Comparison of ENCODE assay signal across 1 cellular context in genomic region chr5:79430196-79430595, GRCh38.
TF ChIP-seq lines count a peak whose summit lies in the region.

No MANE protein-coding gene starts in this region.

TF ChIP-seq in K562, 482 proteins besides CTCF, POLR2A, EP300 and RAD21 (continued from another document):
- no peak for TF ChIP-seq FOXP1 (CRISPR knock-in tag; IDR thresholded peaks at IDR 0.05)
- TF ChIP-seq GTF2F1 (IDR thresholded peaks at IDR 0.05; ENCODE audit: low read depth, low read length) = no peak
- no peak for TF ChIP-seq FOXK1 (CRISPR knock-in tag; IDR thresholded peaks at IDR 0.05; ENCODE audit: borderline replicate concordance)
- TF ChIP-seq MIER1 (IDR thresholded peaks at IDR 0.05; ENCODE audit: low read depth) = no peak
- no peak for TF ChIP-seq ZBTB1 (CRISPR knock-in tag; IDR thresholded peaks at IDR 0.05; ENCODE audit: borderline replicate concordance, low read depth)
- no peak for TF ChIP-seq DMBX1 (CRISPR knock-in tag; IDR thresholded peaks at IDR 0.05; ENCODE audit: borderline replicate concordance)
- no peak for TF ChIP-seq ZNF311 (CRISPR knock-in tag; IDR thresholded peaks at IDR 0.05)
- TF ChIP-seq, protein P1, sequence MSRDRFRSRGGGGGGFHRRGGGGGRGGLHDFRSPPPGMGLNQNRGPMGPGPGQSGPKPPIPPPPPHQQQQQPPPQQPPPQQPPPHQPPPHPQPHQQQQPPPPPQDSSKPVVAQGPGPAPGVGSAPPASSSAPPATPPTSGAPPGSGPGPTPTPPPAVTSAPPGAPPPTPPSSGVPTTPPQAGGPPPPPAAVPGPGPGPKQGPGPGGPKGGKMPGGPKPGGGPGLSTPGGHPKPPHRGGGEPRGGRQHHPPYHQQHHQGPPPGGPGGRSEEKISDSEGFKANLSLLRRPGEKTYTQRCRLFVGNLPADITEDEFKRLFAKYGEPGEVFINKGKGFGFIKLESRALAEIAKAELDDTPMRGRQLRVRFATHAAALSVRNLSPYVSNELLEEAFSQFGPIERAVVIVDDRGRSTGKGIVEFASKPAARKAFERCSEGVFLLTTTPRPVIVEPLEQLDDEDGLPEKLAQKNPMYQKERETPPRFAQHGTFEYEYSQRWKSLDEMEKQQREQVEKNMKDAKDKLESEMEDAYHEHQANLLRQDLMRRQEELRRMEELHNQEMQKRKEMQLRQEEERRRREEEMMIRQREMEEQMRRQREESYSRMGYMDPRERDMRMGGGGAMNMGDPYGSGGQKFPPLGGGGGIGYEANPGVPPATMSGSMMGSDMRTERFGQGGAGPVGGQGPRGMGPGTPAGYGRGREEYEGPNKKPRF (IDR thresholded peaks at IDR 0.05; ENCODE audit: low read depth, low read length) = no peak
- TF ChIP-seq SMARCA5 (IDR thresholded peaks at IDR 0.05) = no peak
- TF ChIP-seq ZFP91 (CRISPR knock-in tag; IDR thresholded peaks at IDR 0.05) = no peak
- no peak for TF ChIP-seq NCOA1 (IDR thresholded peaks at IDR 0.05; ENCODE audit: low read depth)
